Comparison of ENCODE assay signal across 19 cellular contexts in the genomic region with DNA sequence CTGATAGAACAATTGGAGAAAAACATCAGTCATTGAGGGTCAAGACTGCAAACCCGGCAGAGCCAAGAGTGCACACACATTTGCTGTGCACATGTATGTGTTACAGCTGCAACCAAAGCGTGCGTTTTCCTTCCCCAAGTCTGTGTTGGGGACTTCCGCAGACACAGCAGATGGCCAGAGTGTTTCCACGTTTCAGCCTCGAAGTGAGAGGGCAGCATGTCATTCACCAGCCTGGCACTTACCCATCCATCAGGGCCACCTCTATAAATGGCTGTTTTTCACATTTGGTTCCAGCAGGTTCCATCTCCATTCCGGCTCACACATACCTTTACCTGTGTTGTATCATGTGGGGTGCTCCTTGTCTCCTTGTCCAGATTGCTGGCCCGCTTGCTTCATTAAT.
"Had no signal": no experiment of that assay in that cellular context is flagged by ENCODE, and none has a peak within 500 bp of the region (broad histone marks: within the 10 kb centered on the region; RNA-seq: fewer than 3 reads in every experiment).

No MANE protein-coding gene starts in this region.

- H3K27ac ChIP-seq: dorsolateral prefrontal cortex, heart left ventricle, right lobe of liver, stomach, VCaP had no signal

- H3K4me3 ChIP-seq: dorsolateral prefrontal cortex, heart left ventricle, mucosa of descending colon, right lobe of liver, smooth muscle cell, stomach had no signal

- H3K36me3 Mint-ChIP-seq: activated CD4-positive, alpha-beta memory T cell treated with anti-CD3 and anti-CD28 coated beads for 36 hours; activated CD8-positive, alpha-beta memory T cell treated with anti-CD3 and anti-CD28 coated beads, Interleukin-2, amount 10 ng/mL, durations not matched to agents 7 days and 5 days; activated naive CD8-positive, alpha-beta T cell treated with anti-CD3 and anti-CD28 coated beads for 36 hours; immature natural killer cell; naive B cell; type B pancreatic cell had no signal

- ATAC-seq: activated CD8-positive, alpha-beta memory T cell treated with anti-CD3 and anti-CD28 coated beads, Interleukin-2, amount 10 ng/mL, durations not matched to agents 7 days and 5 days; heart left ventricle; left ventricle myocardium superior; mucosa of descending colon; right lobe of liver had no signal

- H3K9me3 Mint-ChIP-seq: activated CD4-positive, alpha-beta memory T cell treated with anti-CD3 and anti-CD28 coated beads for 36 hours; activated naive CD8-positive, alpha-beta T cell treated with anti-CD3 and anti-CD28 coated beads for 36 hours; immature natural killer cell; naive B cell; type B pancreatic cell had no signal

- H3K4me3 Mint-ChIP-seq: activated CD4-positive, alpha-beta memory T cell treated with anti-CD3 and anti-CD28 coated beads for 36 hours; activated CD8-positive, alpha-beta memory T cell treated with anti-CD3 and anti-CD28 coated beads, Interleukin-2, amount 10 ng/mL, durations not matched to agents 7 days and 5 days; activated naive CD8-positive, alpha-beta T cell treated with anti-CD3 and anti-CD28 coated beads for 36 hours; immature natural killer cell; type B pancreatic cell had no signal

- H3K27ac Mint-ChIP-seq: activated CD4-positive, alpha-beta memory T cell treated with anti-CD3 and anti-CD28 coated beads for 36 hours; activated CD8-positive, alpha-beta memory T cell treated with anti-CD3 and anti-CD28 coated beads, Interleukin-2, amount 10 ng/mL, durations not matched to agents 7 days and 5 days; activated naive CD8-positive, alpha-beta T cell treated with anti-CD3 and anti-CD28 coated beads for 36 hours; immature natural killer cell; naive B cell; type B pancreatic cell had no signal

- H3K4me1 ChIP-seq: heart left ventricle, right lobe of liver, stomach had no signal

- H3K27me3 Mint-ChIP-seq: activated CD4-positive, alpha-beta memory T cell treated with anti-CD3 and anti-CD28 coated beads for 36 hours; activated naive CD8-positive, alpha-beta T cell treated with anti-CD3 and anti-CD28 coated beads for 36 hours; naive B cell had no signal

- H3K4me2 ChIP-seq: smooth muscle cell had no signal

- H3K36me3 ChIP-seq: heart left ventricle, right lobe of liver, stomach had no signal

- DNase-seq: activated CD4-positive, alpha-beta memory T cell treated with anti-CD3 and anti-CD28 coated beads for 36 hours; activated CD8-positive, alpha-beta memory T cell treated with anti-CD3 and anti-CD28 coated beads, Interleukin-2, amount 10 ng/mL, durations not matched to agents 7 days and 5 days; activated naive CD4-positive, alpha-beta T cell; activated naive CD8-positive, alpha-beta T cell treated with anti-CD3 and anti-CD28 coated beads for 36 hours; amniotic stem cell; heart left ventricle; immature natural killer cell; kidney glomerular epithelial cell; left ventricle myocardium superior; mucosa of descending colon; naive B cell; right lobe of liver; stimulated activated CD4-positive, alpha-beta T cell treated with anti-CD3 and anti-CD28 coated beads, Interleukin-4, amount 100 ng/mL, for 1 hour; stomach; T-helper 2 cell had no signal

- H3K27me3 ChIP-seq: dorsolateral prefrontal cortex, heart left ventricle, right lobe of liver had no signal

- H3K4me1 Mint-ChIP-seq: activated CD8-positive, alpha-beta memory T cell treated with anti-CD3 and anti-CD28 coated beads, Interleukin-2, amount 10 ng/mL, durations not matched to agents 7 days and 5 days; activated naive CD8-positive, alpha-beta T cell treated with anti-CD3 and anti-CD28 coated beads for 36 hours; immature natural killer cell had no signal
